In the genomic region with DNA sequence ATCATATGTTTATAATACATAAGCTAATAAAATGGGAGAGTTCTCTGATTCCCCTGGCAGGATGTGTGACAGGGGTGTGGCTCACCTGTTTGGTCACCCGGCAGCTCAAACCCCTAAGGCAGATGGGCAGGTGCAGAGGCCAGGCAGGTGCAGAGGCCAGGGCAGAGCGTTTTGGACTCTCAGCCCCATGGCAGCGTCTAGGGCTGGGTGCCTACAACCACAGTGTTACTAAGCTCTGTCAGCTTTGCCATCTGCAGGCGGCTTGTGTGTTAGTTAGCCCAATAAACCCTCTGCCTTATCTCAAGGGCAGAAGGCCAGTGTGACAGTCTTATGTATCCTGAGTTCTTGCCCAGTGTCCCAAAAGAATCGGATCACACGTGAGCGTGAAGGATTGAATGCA, we compare ENCODE assay signal across 20 cellular contexts. TPM values are rescaled to one million over a fixed set of nuclear protein-coding genes. Genes with fewer than 3 reads are reported as not detected.
"Had no signal": no experiment of that assay in that cellular context is flagged by ENCODE, and none has a peak within 500 bp of the region (broad histone marks: within the 10 kb centered on the region; RNA-seq: fewer than 3 reads in every experiment).

No MANE protein-coding gene starts in this region.

- DNase-seq: activated CD4-positive, alpha-beta T cell treated with anti-CD3 and anti-CD28 coated beads for 4 hours; activated CD8-positive, alpha-beta memory T cell treated with anti-CD3 and anti-CD28 coated beads, Interleukin-2, amount 50 U/mL, for 48 hours; activated CD8-positive, alpha-beta T cell treated with anti-CD3 and anti-CD28 coated beads, Interleukin-2, amount 10 ng/mL, durations not matched to agents 7 days and 5 days; activated naive CD4-positive, alpha-beta T cell treated with anti-CD3 and anti-CD28 coated beads, Interleukin-2, amount 10 ng/mL, durations not matched to agents 7 days and 5 days; amniotic stem cell; effector memory CD8-positive, alpha-beta T cell; kidney glomerular epithelial cell; lower lobe of right lung; naive thymus-derived CD4-positive, alpha-beta T cell; T-cell; WERI-Rb-1 had no signal

- H3K27me3 ChIP-seq: body of pancreas, gastroesophageal sphincter, hepatocyte had no signal

- ATAC-seq: activated CD8-positive, alpha-beta T cell treated with anti-CD3 and anti-CD28 coated beads, Interleukin-2, amount 10 ng/mL, durations not matched to agents 7 days and 5 days; activated T-helper 17 cell treated with anti-CD3 and anti-CD28 coated beads, Interleukin-2, amount 50 U/mL, for 72 hours; body of pancreas; effector memory CD8-positive, alpha-beta T cell; gastroesophageal sphincter; lower lobe of right lung; naive thymus-derived CD4-positive, alpha-beta T cell; T-cell had no signal

- H3K4me3 Mint-ChIP-seq: activated CD8-positive, alpha-beta T cell treated with anti-CD3 and anti-CD28 coated beads, Interleukin-2, amount 10 ng/mL, durations not matched to agents 7 days and 5 days; activated naive CD4-positive, alpha-beta T cell treated with anti-CD3 and anti-CD28 coated beads, Interleukin-2, amount 10 ng/mL, durations not matched to agents 7 days and 5 days; activated T-helper 17 cell treated with anti-CD3 and anti-CD28 coated beads, Interleukin-2, amount 50 U/mL, for 72 hours; dendritic cell treated with granulocyte-macrophage colony-stimulating factor and Interleukin-4, amounts not matched to agents 40 ng/mL and 50 ng/mL, for 4 days; effector memory CD8-positive, alpha-beta T cell; mesothelial cell of epicardium; naive thymus-derived CD4-positive, alpha-beta T cell; T-cell; type B pancreatic cell had no signal

- H2AFZ ChIP-seq: hepatocyte, parathyroid adenoma had no signal

- H3K9ac ChIP-seq: parathyroid adenoma had no signal

- H3K4me1 Mint-ChIP-seq: activated naive CD4-positive, alpha-beta T cell treated with anti-CD3 and anti-CD28 coated beads, Interleukin-2, amount 10 ng/mL, durations not matched to agents 7 days and 5 days; activated T-helper 17 cell treated with anti-CD3 and anti-CD28 coated beads, Interleukin-2, amount 50 U/mL, for 72 hours; mesothelial cell of epicardium; naive thymus-derived CD4-positive, alpha-beta T cell; T-cell had no signal

- H3K4me1 ChIP-seq: gastroesophageal sphincter, lower lobe of right lung, parathyroid adenoma had no signal

- H3K27me3 Mint-ChIP-seq: activated naive CD4-positive, alpha-beta T cell treated with anti-CD3 and anti-CD28 coated beads, Interleukin-2, amount 10 ng/mL, durations not matched to agents 7 days and 5 days; dendritic cell treated with granulocyte-macrophage colony-stimulating factor and Interleukin-4, amounts not matched to agents 40 ng/mL and 50 ng/mL, for 4 days; effector memory CD8-positive, alpha-beta T cell; T-cell; type B pancreatic cell had no signal

- H3K36me3 ChIP-seq: gastroesophageal sphincter, lower lobe of right lung, WERI-Rb-1 had no signal

- H3K4me2 ChIP-seq: hepatocyte had no signal

- H3K27ac Mint-ChIP-seq: activated CD8-positive, alpha-beta T cell treated with anti-CD3 and anti-CD28 coated beads, Interleukin-2, amount 10 ng/mL, durations not matched to agents 7 days and 5 days; activated naive CD4-positive, alpha-beta T cell treated with anti-CD3 and anti-CD28 coated beads, Interleukin-2, amount 10 ng/mL, durations not matched to agents 7 days and 5 days; activated T-helper 17 cell treated with anti-CD3 and anti-CD28 coated beads, Interleukin-2, amount 50 U/mL, for 72 hours; dendritic cell treated with granulocyte-macrophage colony-stimulating factor and Interleukin-4, amounts not matched to agents 40 ng/mL and 50 ng/mL, for 4 days; effector memory CD8-positive, alpha-beta T cell; mesothelial cell of epicardium; T-cell; type B pancreatic cell had no signal

- H3K79me2 ChIP-seq: hepatocyte, parathyroid adenoma had no signal

- H3K36me3 Mint-ChIP-seq: activated naive CD4-positive, alpha-beta T cell treated with anti-CD3 and anti-CD28 coated beads, Interleukin-2, amount 10 ng/mL, durations not matched to agents 7 days and 5 days; mesothelial cell of epicardium; naive thymus-derived CD4-positive, alpha-beta T cell; T-cell; type B pancreatic cell had no signal

- H3K27ac ChIP-seq: body of pancreas, gastroesophageal sphincter, hepatocyte, lower lobe of right lung, parathyroid adenoma, WERI-Rb-1 had no signal

- H3K4me3 ChIP-seq: body of pancreas, gastroesophageal sphincter, hepatocyte, lower lobe of right lung had no signal

- H3K9me3 Mint-ChIP-seq: activated naive CD4-positive, alpha-beta T cell treated with anti-CD3 and anti-CD28 coated beads, Interleukin-2, amount 10 ng/mL, durations not matched to agents 7 days and 5 days; activated T-helper 17 cell treated with anti-CD3 and anti-CD28 coated beads, Interleukin-2, amount 50 U/mL, for 72 hours; type B pancreatic cell had no signal

RNA-seq across cellular contexts. Expression of gene UGT2B15, which starts 54.0 kb away (rescaled TPM):
- total RNA-seq: activated CD8-positive, alpha-beta T cell treated with anti-CD3 and anti-CD28 coated beads, Interleukin-2, amount 10 ng/mL, durations not matched to agents 7 days and 5 days; activated T-helper 17 cell treated with anti-CD3 and anti-CD28 coated beads, Interleukin-2, amount 50 U/mL, for 72 hours; epithelial cell of proximal tubule; gastroesophageal sphincter; lower lobe of right lung; mesothelial cell of epicardium; naive thymus-derived CD4-positive, alpha-beta T cell had no signal
- polyA plus RNA-seq: naive thymus-derived CD4-positive, alpha-beta T cell had no signal
